Comparison of ENCODE assay signal across 19 cellular contexts in genomic region chr9:122562134-122562760, GRCh38. TPM values are rescaled to one million over a fixed set of nuclear protein-coding genes. Genes with fewer than 3 reads are reported as not detected.
A peak's percentile ranks its signal among the peaks of the same experiment; 100 is the strongest.
DNase-seq lines count a peak whose midpoint lies in the region; ATAC-seq and TF ChIP-seq lines count a peak whose summit lies in the region.
"Had no signal": no experiment of that assay in that cellular context is flagged by ENCODE, and none has a peak within 500 bp of the region (broad histone marks: within the 10 kb centered on the region; RNA-seq: fewer than 3 reads in every experiment).

No MANE protein-coding gene starts in this region.

- H3K9me3 ChIP-seq in upper lobe of left lung: peaks cover 0 to 5% (median 0%) of the 10 kb centered on the region in 4 donors
- H3K9me3 ChIP-seq: upper lobe of right lung had no signal

- TF ChIP-seq EP300 in upper lobe of left lung (IDR thresholded peaks at IDR 0.05): no peak

- no peaks in the 10 kb centered on the region for H3K4me1 ChIP-seq in upper lobe of left lung
- H3K4me1 ChIP-seq: upper lobe of right lung had no signal

- no peak for TF ChIP-seq POLR2A in upper lobe of left lung (IDR thresholded peaks at IDR 0.05)

- H3K4me3 Mint-ChIP-seq in T-helper 2 cell treated with Interferon-gamma antibody and Interleukin-4, amounts not matched to agents 5 μg/mL and 100 μg/mL, for 36 hours: no peak overlapping the region
- H3K4me3 Mint-ChIP-seq: HFFc6; stimulated activated naive B cell treated with anti-CD40 and anti-IgM and Interleukin-4, amounts not matched to agents 10 μg/mL and 1 μg/mL and 100 μg/mL, for 72 hours had no signal

- H3K4me3 ChIP-seq in Jurkat, Clone E6-1 (ENCODE audit: low read length): peak overlapping the region; percentile 28
- H3K4me3 ChIP-seq in coronary artery: no peak overlapping the region
- no peak overlapping the region for H3K4me3 ChIP-seq in upper lobe of left lung
- H3K4me3 ChIP-seq: upper lobe of right lung had no signal

- H3K9me3 Mint-ChIP-seq in T-helper 2 cell treated with Interferon-gamma antibody and Interleukin-4, amounts not matched to agents 5 μg/mL and 100 μg/mL, for 36 hours: peaks cover 5% of the 10 kb centered on the region
- H3K9me3 Mint-ChIP-seq: HFFc6 had no signal

- DNase-seq in Jurkat, Clone E6-1 (ENCODE audit: low read depth, low spot score): peak; percentile 86
- peak; percentile 10 for DNase-seq in T-helper 2 cell treated with Interferon-gamma antibody and Interleukin-4, amounts not matched to agents 5 μg/mL and 100 μg/mL, for 36 hours (ENCODE audit: low spot score)
- DNase-seq in dedifferentiated amniotic fluid mesenchymal stem cell (ENCODE audit: extremely low spot score): peak; percentile 14
- peak; percentile 10 to 19 for DNase-seq in stimulated activated CD8-positive, alpha-beta memory T cell treated with anti-CD3 and anti-CD28 coated beads, Interleukin-4, amount 100 ng/mL, for 4 hours (ENCODE audit: low read depth in 2 of 2, low spot score in 1 of 2)
- no peak for DNase-seq in NCI-H1436 treated with DMSO at 0.1 percent for 48 hours (lab: John Stamatoyannopoulos, UW)
- DNase-seq in coronary artery (ENCODE audit: low spot score): no peak
- DNase-seq in upper lobe of left lung: no peak
- no peak for DNase-seq in omental fat pad (ENCODE audit: low spot score)
- DNase-seq: C1 segment of cervical spinal cord; HFFc6; midbrain; stimulated activated naive B cell treated with anti-CD40 and anti-IgM and Interleukin-4, amounts not matched to agents 10 μg/mL and 1 μg/mL and 100 μg/mL, for 72 hours; SW 1271; upper lobe of right lung had no signal

- peak overlapping the region; percentile 46 for H3K27ac Mint-ChIP-seq in T-helper 2 cell treated with Interferon-gamma antibody and Interleukin-4, amounts not matched to agents 5 μg/mL and 100 μg/mL, for 36 hours
- H3K27ac Mint-ChIP-seq: HFFc6; stimulated activated naive B cell treated with anti-CD40 and anti-IgM and Interleukin-4, amounts not matched to agents 10 μg/mL and 1 μg/mL and 100 μg/mL, for 72 hours had no signal

- ATAC-seq in upper lobe of left lung (ENCODE audit: low FRiP score in 2 of 2): no peak
- no peak for ATAC-seq in omental fat pad (ENCODE audit: low FRiP score)
- ATAC-seq: HepG2; right cardiac atrium; stimulated activated naive B cell treated with anti-CD40 and anti-IgM and Interleukin-4, amounts not matched to agents 10 μg/mL and 1 μg/mL and 100 μg/mL, for 72 hours; upper lobe of right lung had no signal

- no peaks in the 10 kb centered on the region for H3K36me3 ChIP-seq in upper lobe of left lung
- H3K36me3 ChIP-seq: upper lobe of right lung had no signal

- WGBS in upper lobe of left lung, 2 donors: 41 to 60% methylated on average over 3 to 6 of the region's 9 CpGs

- peaks cover 5% of the 10 kb centered on the region for H3K27me3 Mint-ChIP-seq in T-helper 2 cell treated with Interferon-gamma antibody and Interleukin-4, amounts not matched to agents 5 μg/mL and 100 μg/mL, for 36 hours (ENCODE audit: low read depth)

- H3K4me1 Mint-ChIP-seq in T-helper 2 cell treated with Interferon-gamma antibody and Interleukin-4, amounts not matched to agents 5 μg/mL and 100 μg/mL, for 36 hours (ENCODE audit: low read depth): peaks cover 10% of the 10 kb centered on the region
- H3K4me1 Mint-ChIP-seq: stimulated activated naive B cell treated with anti-CD40 and anti-IgM and Interleukin-4, amounts not matched to agents 10 μg/mL and 1 μg/mL and 100 μg/mL, for 72 hours had no signal

- no peaks in the 10 kb centered on the region for H3K36me3 Mint-ChIP-seq in T-helper 2 cell treated with Interferon-gamma antibody and Interleukin-4, amounts not matched to agents 5 μg/mL and 100 μg/mL, for 36 hours (ENCODE audit: low read depth)

- no peak overlapping the region for H3K27ac ChIP-seq in coronary artery
- no peak overlapping the region for H3K27ac ChIP-seq in upper lobe of left lung
- H3K27ac ChIP-seq: upper lobe of right lung, VCaP had no signal

- H3K27me3 ChIP-seq in upper lobe of left lung: no peaks in the 10 kb centered on the region
- H3K27me3 ChIP-seq: upper lobe of right lung had no signal

- TF ChIP-seq CTCF in coronary artery (IDR thresholded peaks at IDR 0.05) (no peak), upper lobe of left lung (IDR thresholded peaks at IDR 0.05) (no peak), omental fat pad (IDR thresholded peaks at IDR 0.05) (no peak)

RNA-seq across cellular contexts. Expression of gene OR1N2, which starts 9.3 kb away (rescaled TPM):
- not detected for polyA plus RNA-seq in Jurkat, Clone E6-1 (2012; ENCODE audit: insufficient read depth, insufficient read length)
- not detected for total RNA-seq in upper lobe of left lung
- total RNA-seq in omental fat pad: under 1 TPM in 1 of 4 donors, not detected in 3; 0.48 TPM
- total RNA-seq: HepG2, HFFc6, right cardiac atrium, RPMI7951, upper lobe of right lung had no signal
- polyA plus RNA-seq: adipose tissue, HepG2, right cardiac atrium had no signal

RNA-seq across cellular contexts. Expression of gene OR1L8, which starts 20.9 kb away (rescaled TPM):
- not detected for polyA plus RNA-seq in Jurkat, Clone E6-1 (2012; ENCODE audit: insufficient read depth, insufficient read length)
- total RNA-seq in upper lobe of left lung (under 1 TPM in 3 of 6 donors, not detected in 3; 0.17 to 0.76 (median 0.31) TPM), omental fat pad (not detected)
- total RNA-seq: HepG2, HFFc6, RPMI7951, upper lobe of right lung had no signal
- polyA plus RNA-seq: HepG2 had no signal

RNA-seq across cellular contexts. Expression of gene OR1N1, which starts 35.2 kb away (rescaled TPM):
- not detected for polyA plus RNA-seq in Jurkat, Clone E6-1 (2012; ENCODE audit: insufficient read depth, insufficient read length)
- total RNA-seq in upper lobe of left lung (not detected), omental fat pad (not detected)
- total RNA-seq: HepG2, HFFc6, right cardiac atrium, RPMI7951, upper lobe of right lung had no signal
- polyA plus RNA-seq: adipose tissue, HepG2, right cardiac atrium had no signal

RNA-seq across cellular contexts. Expression of gene OR1J4, which starts 43.3 kb away (rescaled TPM):
- not detected for polyA plus RNA-seq in Jurkat, Clone E6-1 (2012; ENCODE audit: insufficient read depth, insufficient read length)
- total RNA-seq in upper lobe of left lung (not detected), omental fat pad (not detected)
- total RNA-seq: HepG2, HFFc6, right cardiac atrium, RPMI7951, upper lobe of right lung had no signal
- polyA plus RNA-seq: adipose tissue, HepG2, right cardiac atrium had no signal

RNA-seq across cellular contexts. Expression of gene OR1J2, which starts 51.6 kb away (rescaled TPM):
- not detected for polyA plus RNA-seq in Jurkat, Clone E6-1 (2012; ENCODE audit: insufficient read depth, insufficient read length)
- total RNA-seq in upper lobe of left lung (under 1 TPM in 1 of 6 donors, not detected in 5; 0.61 TPM), omental fat pad (not detected)
- total RNA-seq: HepG2, HFFc6, right cardiac atrium, RPMI7951, upper lobe of right lung had no signal
- polyA plus RNA-seq: adipose tissue, HepG2, right cardiac atrium had no signal

Comparison
In these comparisons a context has a peak if more than half of its experiments do, and no peak if none do; other contexts are left out.
1. DNase-seq: peak in Jurkat, Clone E6-1 (single experiment), T-helper 2 cell treated with Interferon-gamma antibody and Interleukin-4, amounts not matched to agents 5 μg/mL and 100 μg/mL, for 36 hours (single experiment), dedifferentiated amniotic fluid mesenchymal stem cell (single experiment) and stimulated activated CD8-positive, alpha-beta memory T cell treated with anti-CD3 and anti-CD28 coated beads, Interleukin-4, amount 100 ng/mL, for 4 hours (2 of 2); none in NCI-H1436 treated with DMSO at 0.1 percent for 48 hours (single experiment), coronary artery (single experiment), upper lobe of left lung (0 of 2) and omental fat pad (single experiment).